8 cellular contexts compared by ENCODE assay signal in genomic region chr11:104876838-104877500, GRCh38. TPM values are rescaled to one million over a fixed set of nuclear protein-coding genes. Genes with fewer than 3 reads are reported as not detected.
DNase-seq lines count a peak whose midpoint lies in the region; ATAC-seq and TF ChIP-seq lines count a peak whose summit lies in the region.
"Had no signal": no experiment of that assay in that cellular context is flagged by ENCODE, and none has a peak within 500 bp of the region (broad histone marks: within the 10 kb centered on the region; RNA-seq: fewer than 3 reads in every experiment).

No MANE protein-coding gene starts in this region.

- H3K36me3 Mint-ChIP-seq in memory B cell, result peaks cover 2% of the 10 kb centered on the region
- no peaks in the 10 kb centered on the region for H3K36me3 Mint-ChIP-seq in neural progenitor cell

- no peak for TF ChIP-seq CTCF in neural progenitor cell (IDR thresholded peaks at IDR 0.05)

- H3K36me3 ChIP-seq in neural progenitor cell, result no peaks in the 10 kb centered on the region

- ATAC-seq in GM18511 (IDR thresholded peaks at IDR 0.05; ENCODE audit: unreplicated experiment) (peak; percentile 61), GM21360 (IDR thresholded peaks at IDR 0.05; ENCODE audit: unreplicated experiment) (peak; percentile 54), HG03521 (IDR thresholded peaks at IDR 0.05; ENCODE audit: unreplicated experiment) (peak; percentile 31), memory B cell (ENCODE audit: low read depth) (peak; percentile 86)

- H3K9me3 Mint-ChIP-seq in memory B cell (no peaks in the 10 kb centered on the region), neural progenitor cell (no peaks in the 10 kb centered on the region)

- no peaks in the 10 kb centered on the region for H3K27me3 ChIP-seq in neural progenitor cell

- H3K4me3 Mint-ChIP-seq in memory B cell (peak overlapping the region; percentile 69), neural progenitor cell (no peak overlapping the region)

- H3K4me1 ChIP-seq in neural progenitor cell, result no peaks in the 10 kb centered on the region

- no peak for DNase-seq in memory B cell (ENCODE audit: low spot score in 2 of 2)
- DNase-seq in SHP77 treated with DMSO at 0.1 percent for 48 hours (lab: John Stamatoyannopoulos, UW), result no peak
- no peak for DNase-seq in mesenteric fat pad (ENCODE audit: low spot score)
- DNase-seq in neural progenitor cell (ENCODE audit: low spot score), result no peak
- DNase-seq: NCI-H146 had no signal

- no peaks in the 10 kb centered on the region for H4K20me1 ChIP-seq in neural progenitor cell (ENCODE audit: low read depth)

- no peaks in the 10 kb centered on the region for H3K79me2 ChIP-seq in neural progenitor cell (ENCODE audit: low read depth)

- H2AFZ ChIP-seq in neural progenitor cell (replicated peaks), result no peak overlapping the region

- H3K4me3 ChIP-seq in neural progenitor cell, result no peak overlapping the region

- no peak overlapping the region for H3K4me2 ChIP-seq in neural progenitor cell

- H3K9me3 ChIP-seq in neural progenitor cell (ENCODE audit: low read depth), result no peaks in the 10 kb centered on the region

- peak overlapping the region; percentile 89 for H3K27ac Mint-ChIP-seq in memory B cell
- H3K27ac Mint-ChIP-seq in neural progenitor cell, result no peak overlapping the region

- no peak overlapping the region for H3K27ac ChIP-seq in neural progenitor cell

- peaks cover 31% of the 10 kb centered on the region for H3K4me1 Mint-ChIP-seq in memory B cell
- H3K4me1 Mint-ChIP-seq in neural progenitor cell, result no peaks in the 10 kb centered on the region

- H3F3A ChIP-seq in neural progenitor cell (ENCODE audit: low read depth), result no peaks in the 10 kb centered on the region

- H3K27me3 Mint-ChIP-seq in memory B cell (no peaks in the 10 kb centered on the region), neural progenitor cell (ENCODE audit: insufficient read depth, low read depth) (no peaks in the 10 kb centered on the region)

- H3K9ac ChIP-seq in neural progenitor cell, result no peak overlapping the region

RNA-seq across cellular contexts. Expression of gene CASP12, which starts 21.3 kb away (rescaled TPM):
- total RNA-seq in mesenteric fat pad, result 0.45 TPM
- total RNA-seq in neural progenitor cell (ENCODE audit: low replicate concordance), result not detected in 2 replicates

Comparison
In these comparisons a context has a peak if more than half of its experiments do, and no peak if none do; other contexts are left out.
1. ATAC-seq: peak in every context shown above with its lines; median percentile 86 in memory B cell; 61 in GM18511; 54 in GM21360; 31 in HG03521.